ENCODE assay signal across 8 cellular contexts in genomic region chr12:56119361-56119796, GRCh38. TPM values are rescaled to one million over a fixed set of nuclear protein-coding genes. Genes with fewer than 3 reads are reported as not detected.
DNase-seq lines count a peak whose midpoint lies in the region; ATAC-seq and TF ChIP-seq lines count a peak whose summit lies in the region.

No MANE protein-coding gene starts in this region.

- H3K4me3 ChIP-seq in BLaER1 treated with 17β-estradiol and CSF1 and Interleukin-3, amounts not matched to agents 10 nM and 100 nM, result peak overlapping the region; percentile 72 to 97 (median 86); a peak in 19 of 20 replicates
- peak overlapping the region; percentile 70 for H3K4me3 ChIP-seq in HL-60 (replicated peaks; ENCODE audit: insufficient read depth, low read length)
- peak overlapping the region; percentile 93 for H3K4me3 ChIP-seq in endodermal cell (ENCODE audit: low read length)

- H4K20me1 ChIP-seq in BLaER1 treated with 17β-estradiol and CSF1 and Interleukin-3, amounts not matched to agents 10 nM and 100 nM, result peaks cover 0 to 11% (median 0%) of the 10 kb centered on the region in 11 experiments; a peak in 4 of 22 replicates

- peaks cover 0 to 5% (median 3%) of the 10 kb centered on the region in 11 experiments; a peak in 6 of 22 replicates for H3K9me3 ChIP-seq in BLaER1 treated with 17β-estradiol and CSF1 and Interleukin-3, amounts not matched to agents 10 nM and 100 nM (replicated peaks in 1 of 11)
- no peaks in the 10 kb centered on the region for H3K9me3 ChIP-seq in endodermal cell (ENCODE audit: control insufficient read depth, low read length)

- WGBS in endodermal cell (ENCODE audit: insufficient coverage in 1 of 2, insufficient read length in 1 of 2), 2 experiments, result 0% methylated on average over 2 of the region's 2 CpGs; no CpG with 5 or more reads in 1 of the 2 experiments

- peak overlapping the region; percentile 80 to 97 (median 94) for H3K9ac ChIP-seq in BLaER1 treated with 17β-estradiol and CSF1 and Interleukin-3, amounts not matched to agents 10 nM and 100 nM
- H3K9ac ChIP-seq in endodermal cell (ENCODE audit: extremely low read depth, low read length, poor library complexity, severe bottlenecking), result no peak overlapping the region

- peak in 1 of 2 experiments; percentile 86 for DNase-seq in HL-60 (ENCODE audit: low read depth in 1 of 2, low spot score in 1 of 2)
- peak; percentile 81 for DNase-seq in NCI-H774 (lab: John Stamatoyannopoulos, UW)
- peak; percentile 74 for DNase-seq in activated CD8-positive, alpha-beta T cell treated with anti-CD3 and anti-CD28 coated beads, Interleukin-2, amount 10 ng/mL, durations not matched to agents 7 days and 5 days
- DNase-seq in endodermal cell, result peak; percentile 94
- peak; percentile 91 for DNase-seq in medulla oblongata (ENCODE audit: extremely low spot score)
- DNase-seq in stimulated activated CD8-positive, alpha-beta memory T cell treated with anti-CD3 and anti-CD28 coated beads, Interleukin-4, amount 100 ng/mL, for 24 hours (ENCODE audit: low read depth), result peak; percentile 22

- CTCF ChIA-PET in activated CD8-positive, alpha-beta T cell treated with anti-CD3 and anti-CD28 coated beads, Interleukin-2, amount 10 ng/mL, durations not matched to agents 7 days and 5 days (lab: Charles Lee), result interaction anchor here (0.7 to 4.9 kb wide), 30 partner anchors 7 to 381 kb away, joined by 3 to 122 read pairs (median 6); partner anchors contain the start of genes ANKRD52, CNPY2, CS and ESYT1

- peaks cover 37% of the 10 kb centered on the region for H3K36me3 Mint-ChIP-seq in activated CD8-positive, alpha-beta T cell treated with anti-CD3 and anti-CD28 coated beads, Interleukin-2, amount 10 ng/mL, durations not matched to agents 7 days and 5 days (ENCODE audit: low read depth)
- peaks cover 30% of the 10 kb centered on the region for H3K36me3 Mint-ChIP-seq in endodermal cell (ENCODE audit: low read depth)

- H3K4me2 ChIP-seq in BLaER1 treated with 17β-estradiol and CSF1 and Interleukin-3, amounts not matched to agents 10 nM and 100 nM, result peak overlapping the region; percentile 78 to 100 (median 95)

- peak overlapping the region; percentile 100 for H3K4me3 Mint-ChIP-seq in activated CD8-positive, alpha-beta T cell treated with anti-CD3 and anti-CD28 coated beads, Interleukin-2, amount 10 ng/mL, durations not matched to agents 7 days and 5 days
- peak overlapping the region; percentile 96 for H3K4me3 Mint-ChIP-seq in endodermal cell

- H3K27me3 ChIP-seq in BLaER1 treated with 17β-estradiol and CSF1 and Interleukin-3, amounts not matched to agents 10 nM and 100 nM, result no peaks in the 10 kb centered on the region
- no peaks in the 10 kb centered on the region for H3K27me3 ChIP-seq in HL-60 (ENCODE audit: insufficient read depth, poor library complexity, severe bottlenecking)
- no peaks in the 10 kb centered on the region for H3K27me3 ChIP-seq in endodermal cell (ENCODE audit: control insufficient read depth, insufficient read depth, low read length, poor library complexity, severe bottlenecking)

- no peak for TF ChIP-seq POLR2A in GM18505 (IDR thresholded peaks at IDR 0.05; ENCODE audit: borderline replicate concordance, extremely low read depth, insufficient read depth, insufficient read length)

- peaks cover 23 to 57% (median 40%) of the 10 kb centered on the region in 11 experiments for H3K36me3 ChIP-seq in BLaER1 treated with 17β-estradiol and CSF1 and Interleukin-3, amounts not matched to agents 10 nM and 100 nM
- peaks cover 20% of the 10 kb centered on the region for H3K36me3 ChIP-seq in endodermal cell (ENCODE audit: control insufficient read depth, insufficient read depth, low read length)

- H3K9me3 Mint-ChIP-seq in activated CD8-positive, alpha-beta T cell treated with anti-CD3 and anti-CD28 coated beads, Interleukin-2, amount 10 ng/mL, durations not matched to agents 7 days and 5 days (ENCODE audit: insufficient read depth), result no peaks in the 10 kb centered on the region
- no peaks in the 10 kb centered on the region for H3K9me3 Mint-ChIP-seq in endodermal cell

- peaks cover 25 to 54% (median 41%) of the 10 kb centered on the region in 10 experiments for H3K4me1 ChIP-seq in BLaER1 treated with 17β-estradiol and CSF1 and Interleukin-3, amounts not matched to agents 10 nM and 100 nM
- peaks cover 5% of the 10 kb centered on the region for H3K4me1 ChIP-seq in endodermal cell (ENCODE audit: control insufficient read depth, insufficient read depth, low read length)

- no peaks in the 10 kb centered on the region for H3K27me3 Mint-ChIP-seq in activated CD8-positive, alpha-beta T cell treated with anti-CD3 and anti-CD28 coated beads, Interleukin-2, amount 10 ng/mL, durations not matched to agents 7 days and 5 days (ENCODE audit: low read depth)
- H3K27me3 Mint-ChIP-seq in endodermal cell (ENCODE audit: insufficient read depth), result no peaks in the 10 kb centered on the region

- peaks cover 42% of the 10 kb centered on the region for H3K4me1 Mint-ChIP-seq in activated CD8-positive, alpha-beta T cell treated with anti-CD3 and anti-CD28 coated beads, Interleukin-2, amount 10 ng/mL, durations not matched to agents 7 days and 5 days (ENCODE audit: low read depth)
- H3K4me1 Mint-ChIP-seq in endodermal cell, result peaks cover 27% of the 10 kb centered on the region

- H3K27ac Mint-ChIP-seq in activated CD8-positive, alpha-beta T cell treated with anti-CD3 and anti-CD28 coated beads, Interleukin-2, amount 10 ng/mL, durations not matched to agents 7 days and 5 days, result peak overlapping the region; percentile 100
- peak overlapping the region; percentile 100 for H3K27ac Mint-ChIP-seq in endodermal cell

- no peak for ATAC-seq in activated CD8-positive, alpha-beta T cell treated with anti-CD3 and anti-CD28 coated beads, Interleukin-2, amount 10 ng/mL, durations not matched to agents 7 days and 5 days
- ATAC-seq in GM18505 (IDR thresholded peaks at IDR 0.05; ENCODE audit: unreplicated experiment), result no peak

- TF ChIP-seq CTCF in HL-60 (IDR thresholded peaks at IDR 0.05; ENCODE audit: insufficient read depth, low read length), result peak; percentile 56
- peak; percentile 85 for TF ChIP-seq CTCF in endodermal cell (conservative IDR thresholded peaks at IDR 0.05)

- POLR2A ChIA-PET in activated CD8-positive, alpha-beta T cell treated with anti-CD3 and anti-CD28 coated beads, Interleukin-2, amount 10 ng/mL, durations not matched to agents 7 days and 5 days (lab: Charles Lee), result interaction anchor here (0.7 to 5.2 kb wide), 11 partner anchors 8 to 390 kb away, joined by 3 to 105 read pairs (median 8); partner anchors contain the start of genes ANKRD52, CD63, ESYT1 and MYL6

- peak overlapping the region in 10 of 11 experiments; percentile 75 to 94 (median 88); a peak in 18 of 22 replicates for H3K27ac ChIP-seq in BLaER1 treated with 17β-estradiol and CSF1 and Interleukin-3, amounts not matched to agents 10 nM and 100 nM
- peak overlapping the region; percentile 2; the same call in 1 of the 2 replicates for H3K27ac ChIP-seq in HL-60 (replicated peaks)
- H3K27ac ChIP-seq in endodermal cell (ENCODE audit: low read depth, low read length), result no peak overlapping the region

RNA-seq across cellular contexts. Expression of gene ZC3H10, which starts 1.3 kb away (rescaled TPM):
- 10 to 100 TPM in 1 of 2 experiments, 1 to 10 TPM in 1; 9.1 to 10.6 TPM for total RNA-seq in activated CD8-positive, alpha-beta T cell treated with anti-CD3 and anti-CD28 coated beads, Interleukin-2, amount 10 ng/mL, durations not matched to agents 7 days and 5 days
- 1 to 10 TPM; 7.9 to 9.1 TPM for total RNA-seq in endodermal cell
- polyA plus RNA-seq in endodermal cell (2013, experiment 1 of 2), result 6.1 TPM
- polyA plus RNA-seq in endodermal cell (2013, experiment 2 of 2), result 4.3 TPM

RNA-seq across cellular contexts. Expression of gene RPL41, which starts 2.9 kb away (rescaled TPM):
- 1,000 to 10,000 TPM; 3,845 to 4,046 TPM for total RNA-seq in activated CD8-positive, alpha-beta T cell treated with anti-CD3 and anti-CD28 coated beads, Interleukin-2, amount 10 ng/mL, durations not matched to agents 7 days and 5 days
- 1,000 to 10,000 TPM; 4,305 to 4,379 TPM for total RNA-seq in endodermal cell
- 4,554 TPM for polyA plus RNA-seq in endodermal cell (2013, experiment 1 of 2)
- polyA plus RNA-seq in endodermal cell (2013, experiment 2 of 2), result 4,086 TPM

RNA-seq across cellular contexts. Expression of gene ESYT1, which starts 8.7 kb away (rescaled TPM):
- 100 to 1,000 TPM; 317 to 333 TPM for total RNA-seq in activated CD8-positive, alpha-beta T cell treated with anti-CD3 and anti-CD28 coated beads, Interleukin-2, amount 10 ng/mL, durations not matched to agents 7 days and 5 days
- 100 to 1,000 TPM in 1 of 2 donors, 10 to 100 TPM in 1; 97.0 to 118 TPM for total RNA-seq in endodermal cell
- polyA plus RNA-seq in endodermal cell (2013, experiment 1 of 2), result 55.5 TPM
- polyA plus RNA-seq in endodermal cell (2013, experiment 2 of 2), result 64.1 TPM

RNA-seq across cellular contexts. Expression of gene PA2G4, which starts 15.0 kb away (rescaled TPM):
- 100 to 1,000 TPM; 316 to 323 TPM for total RNA-seq in activated CD8-positive, alpha-beta T cell treated with anti-CD3 and anti-CD28 coated beads, Interleukin-2, amount 10 ng/mL, durations not matched to agents 7 days and 5 days
- 100 to 1,000 TPM; 128 to 161 TPM for total RNA-seq in endodermal cell
- polyA plus RNA-seq in endodermal cell (2013, experiment 1 of 2), result 155 TPM
- polyA plus RNA-seq in endodermal cell (2013, experiment 2 of 2), result 147 TPM

RNA-seq across cellular contexts. Expression of gene MYL6B, which starts 33.0 kb away (rescaled TPM):
- total RNA-seq in activated CD8-positive, alpha-beta T cell treated with anti-CD3 and anti-CD28 coated beads, Interleukin-2, amount 10 ng/mL, durations not matched to agents 7 days and 5 days, result 10 to 100 TPM; 60.0 to 60.7 TPM
- 100 to 1,000 TPM; 153 to 191 TPM for total RNA-seq in endodermal cell
- 175 TPM for polyA plus RNA-seq in endodermal cell (2013, experiment 1 of 2)
- polyA plus RNA-seq in endodermal cell (2013, experiment 2 of 2), result 170 TPM
